Comparison of ENCODE assay signal across 21 cellular contexts in genomic region chr10:127934383-127934782, GRCh38. TPM values are rescaled to one million over a fixed set of nuclear protein-coding genes. Genes with fewer than 3 reads are reported as not detected.
"Had no signal": no experiment of that assay in that cellular context is flagged by ENCODE, and none has a peak within 500 bp of the region (broad histone marks: within the 10 kb centered on the region; RNA-seq: fewer than 3 reads in every experiment).

No MANE protein-coding gene starts in this region.

- H3K27ac ChIP-seq: cardiac muscle cell, epithelial cell of prostate, gastrocnemius medialis, heart right ventricle, parathyroid adenoma, prostate gland, right lobe of liver had no signal

- H2AFZ ChIP-seq: parathyroid adenoma had no signal

- H3K36me3 ChIP-seq: cardiac muscle cell, gastrocnemius medialis, prostate gland, right lobe of liver had no signal

- H3K9ac ChIP-seq: parathyroid adenoma had no signal

- H3K27me3 ChIP-seq: cardiac muscle cell, heart right ventricle, right lobe of liver had no signal

- H3K4me3 ChIP-seq: cardiac muscle cell, esophagus muscularis mucosa, gastrocnemius medialis, heart right ventricle, prostate gland, right lobe of liver had no signal

- DNase-seq: cortex of kidney; effector memory CD8-positive, alpha-beta T cell; heart right ventricle; nephron progenitor cell; right lobe of liver; small intestine; stimulated activated CD4-positive, alpha-beta T cell treated with anti-CD3 and anti-CD28 coated beads, Interleukin-12 subunit alpha, Interleukin-12 subunit beta, amount 100 ng/mL, for 4 hours; stimulated activated naive CD4-positive, alpha-beta T cell treated with Interleukin-2 at 50 U/mL for 16 hours; trophoblast cell had no signal

- ATAC-seq: effector memory CD8-positive, alpha-beta T cell; left lobe of liver had no signal

- H3K4me1 ChIP-seq: esophagus muscularis mucosa, gastrocnemius medialis, parathyroid adenoma, prostate gland, right lobe of liver had no signal

- H3K9me3 ChIP-seq: gastrocnemius medialis, prostate gland, right lobe of liver had no signal

RNA-seq across cellular contexts. Expression of gene CLRN3, which starts 41.6 kb away (rescaled TPM):
- total RNA-seq: cardiac muscle cell, esophagus muscularis mucosa, fibroblast of villous mesenchyme, heart right ventricle, lower leg skin, mesothelial cell of epicardium, myocyte, omental fat pad, prostate gland had no signal
- polyA plus RNA-seq: cardiac muscle cell, heart right ventricle had no signal
